Comparison of ENCODE assay signal across 1 cellular context in genomic region chr21:42973309-42973990, GRCh38.
TF ChIP-seq lines count a peak whose summit lies in the region.

No MANE protein-coding gene starts in this region.

TF ChIP-seq in HepG2, 621 proteins besides CTCF, POLR2A, EP300 and RAD21 (continued from another document):
- no peak for TF ChIP-seq KIAA2018 (CRISPR knock-in tag; IDR thresholded peaks at IDR 0.05; ENCODE audit: borderline replicate concordance)
- TF ChIP-seq REL (CRISPR knock-in tag; conservative IDR thresholded peaks at IDR 0.05), result no peak
- TF ChIP-seq SOX13 (IDR thresholded peaks at IDR 0.05), result no peak
- TF ChIP-seq SOX13 (CRISPR knock-in tag; conservative IDR thresholded peaks at IDR 0.05 in 1 of 2, IDR thresholded peaks at IDR 0.05 in 1 of 2), result no peak
- no peak for TF ChIP-seq MLLT10 (CRISPR knock-in tag; IDR thresholded peaks at IDR 0.05)
- 0 out of 2 replicates have a peak, but pooled peaks have one; percentile 54 for TF ChIP-seq RXRA (CRISPR knock-in tag; IDR thresholded peaks at IDR 0.05)
- no peak for TF ChIP-seq HDAC6 (IDR thresholded peaks at IDR 0.05; ENCODE audit: low read depth, low read length)
- no peak for TF ChIP-seq ZNF160 (CRISPR knock-in tag; IDR thresholded peaks at IDR 0.05)
- TF ChIP-seq ZNF468 (CRISPR knock-in tag; IDR thresholded peaks at IDR 0.05), result no peak
- no peak for TF ChIP-seq ZNF770 (CRISPR knock-in tag; IDR thresholded peaks at IDR 0.05)
- no peak for TF ChIP-seq PAXIP1 (CRISPR knock-in tag; conservative IDR thresholded peaks at IDR 0.05)
- TF ChIP-seq SRF (IDR thresholded peaks at IDR 0.05; ENCODE audit: low read depth, low read length), result no peak
- no peak for TF ChIP-seq SKIL (CRISPR knock-in tag; IDR thresholded peaks at IDR 0.05; ENCODE audit: borderline replicate concordance)
- TF ChIP-seq NFATC3 (CRISPR knock-in tag; IDR thresholded peaks at IDR 0.05), result no peak
- 0 out of 2 replicates have a peak, but pooled peaks have one; percentile 6 for TF ChIP-seq EEA1 (CRISPR knock-in tag; IDR thresholded peaks at IDR 0.05; ENCODE audit: borderline replicate concordance)
- TF ChIP-seq E2F5 (CRISPR knock-in tag; conservative IDR thresholded peaks at IDR 0.05), result no peak
- 0 out of 2 replicates have a peak, but pooled peaks have one; percentile 8 for TF ChIP-seq CAMTA2 (CRISPR knock-in tag; IDR thresholded peaks at IDR 0.05; ENCODE audit: borderline replicate concordance)
- 0 out of 2 replicates have a peak, but pooled peaks have one; percentile 72 for TF ChIP-seq ZNF235 (CRISPR knock-in tag; IDR thresholded peaks at IDR 0.05; ENCODE audit: borderline replicate concordance)
- peak; percentile 86 for TF ChIP-seq MTERF4 (CRISPR knock-in tag; IDR thresholded peaks at IDR 0.05)
- no peak for TF ChIP-seq KLF11 (CRISPR knock-in tag; IDR thresholded peaks at IDR 0.05)
- peak; percentile 31; the same call in 1 of the 2 replicates for TF ChIP-seq ZNF598 (CRISPR knock-in tag; IDR thresholded peaks at IDR 0.05; ENCODE audit: borderline replicate concordance)
- no peak; the same call in 1 of the 2 replicates for TF ChIP-seq ZNF788 (CRISPR knock-in tag; IDR thresholded peaks at IDR 0.05; ENCODE audit: borderline replicate concordance)
- no peak for TF ChIP-seq TBP (CRISPR knock-in tag; IDR thresholded peaks at IDR 0.05)
- TF ChIP-seq ZNF776 (CRISPR knock-in tag; IDR thresholded peaks at IDR 0.05), result 0 out of 2 replicates have a peak, but pooled peaks have one; percentile 3
- TF ChIP-seq ZMAT3 (CRISPR knock-in tag; conservative IDR thresholded peaks at IDR 0.05), result peak; percentile 31; the same call in 1 of the 2 replicates
- TF ChIP-seq ZNF530 (CRISPR knock-in tag; IDR thresholded peaks at IDR 0.05; ENCODE audit: low read depth), result no peak
- no peak for TF ChIP-seq ZNF180 (CRISPR knock-in tag; IDR thresholded peaks at IDR 0.05; ENCODE audit: borderline replicate concordance, low read depth)
